In genomic region chr6:112298816-112299281, GRCh38 we compare ENCODE assay signal across 12 cellular contexts. TPM values are rescaled to one million over a fixed set of nuclear protein-coding genes. Genes with fewer than 3 reads are reported as not detected.
A peak's percentile ranks its signal among the peaks of the same experiment; 100 is the strongest.
DNase-seq lines count a peak whose midpoint lies in the region; ATAC-seq and TF ChIP-seq lines count a peak whose summit lies in the region.
"Had no signal": no experiment of that assay in that cellular context is flagged by ENCODE, and none has a peak within 500 bp of the region (broad histone marks: within the 10 kb centered on the region; RNA-seq: fewer than 3 reads in every experiment).

No MANE protein-coding gene starts in this region.

- ATAC-seq in gastroesophageal sphincter, result peak; percentile 57

- no peaks in the 10 kb centered on the region for H3K36me3 Mint-ChIP-seq in progenitor cell of endocrine pancreas (ENCODE audit: insufficient read depth)
- H3K36me3 Mint-ChIP-seq: activated naive CD4-positive, alpha-beta T cell treated with anti-CD3 and anti-CD28 coated beads, Interleukin-2, amount 10 ng/mL, durations not matched to agents 7 days and 5 days had no signal

- H3K27me3 Mint-ChIP-seq in progenitor cell of endocrine pancreas, result peaks cover 11% of the 10 kb centered on the region

- H3K4me3 ChIP-seq in gastroesophageal sphincter (no peak overlapping the region), sigmoid colon (no peak overlapping the region), Peyer's patch (no peak overlapping the region)

- H3K27me3 ChIP-seq in gastroesophageal sphincter (no peaks in the 10 kb centered on the region), sigmoid colon (no peaks in the 10 kb centered on the region), Peyer's patch (no peaks in the 10 kb centered on the region)
- H3K27me3 ChIP-seq: thyroid gland had no signal

- TF ChIP-seq POLR2A in gastroesophageal sphincter (IDR thresholded peaks at IDR 0.05) (no peak), sigmoid colon (IDR thresholded peaks at IDR 0.05) (no peak), Peyer's patch (IDR thresholded peaks at IDR 0.05) (no peak)

- no peak overlapping the region for H3K27ac Mint-ChIP-seq in progenitor cell of endocrine pancreas
- H3K27ac Mint-ChIP-seq: activated naive CD4-positive, alpha-beta T cell treated with anti-CD3 and anti-CD28 coated beads, Interleukin-2, amount 10 ng/mL, durations not matched to agents 7 days and 5 days had no signal

- H3K36me3 ChIP-seq in gastroesophageal sphincter, result no peaks in the 10 kb centered on the region
- no peaks in the 10 kb centered on the region for H3K36me3 ChIP-seq in sigmoid colon
- no peaks in the 10 kb centered on the region for H3K36me3 ChIP-seq in Peyer's patch
- H3K36me3 ChIP-seq: thyroid gland had no signal

- no peak for TF ChIP-seq CTCF in gastroesophageal sphincter (IDR thresholded peaks at IDR 0.05)
- no peak for TF ChIP-seq CTCF in sigmoid colon (IDR thresholded peaks at IDR 0.05)
- TF ChIP-seq CTCF in progenitor cell of endocrine pancreas (IDR thresholded peaks at IDR 0.05; ENCODE audit: unreplicated experiment), result no peak
- TF ChIP-seq CTCF in Peyer's patch (IDR thresholded peaks at IDR 0.05), result no peak

- H3K4me1 ChIP-seq in gastroesophageal sphincter (peaks cover 8 to 26% (median 10%) of the 10 kb centered on the region in 3 donors), sigmoid colon (peaks cover 0 to 19% (median 16%) of the 10 kb centered on the region in 4 donors), Peyer's patch (peaks cover 0 to 11% (median 0%) of the 10 kb centered on the region in 4 donors)
- H3K4me1 ChIP-seq: thyroid gland had no signal

- H3K9me3 ChIP-seq in gastroesophageal sphincter (no peaks in the 10 kb centered on the region), sigmoid colon (no peaks in the 10 kb centered on the region), Peyer's patch (no peaks in the 10 kb centered on the region)
- H3K9me3 ChIP-seq: thyroid gland had no signal

- H3K4me3 Mint-ChIP-seq in progenitor cell of endocrine pancreas (ENCODE audit: low read depth), result no peak overlapping the region
- H3K4me3 Mint-ChIP-seq: activated naive CD4-positive, alpha-beta T cell treated with anti-CD3 and anti-CD28 coated beads, Interleukin-2, amount 10 ng/mL, durations not matched to agents 7 days and 5 days had no signal

- intact Hi-C loops in sigmoid colon (cut with DNase I), result no loop called here

- no peaks in the 10 kb centered on the region for H3K4me1 Mint-ChIP-seq in progenitor cell of endocrine pancreas (ENCODE audit: low read depth)
- H3K4me1 Mint-ChIP-seq: activated naive CD4-positive, alpha-beta T cell treated with anti-CD3 and anti-CD28 coated beads, Interleukin-2, amount 10 ng/mL, durations not matched to agents 7 days and 5 days had no signal

- no peak for TF ChIP-seq EP300 in gastroesophageal sphincter (IDR thresholded peaks at IDR 0.05)
- no peak for TF ChIP-seq EP300 in sigmoid colon (IDR thresholded peaks at IDR 0.05)

- H3K9me3 Mint-ChIP-seq in progenitor cell of endocrine pancreas (ENCODE audit: low read depth), result no peaks in the 10 kb centered on the region
- H3K9me3 Mint-ChIP-seq: activated naive CD4-positive, alpha-beta T cell treated with anti-CD3 and anti-CD28 coated beads, Interleukin-2, amount 10 ng/mL, durations not matched to agents 7 days and 5 days had no signal

- H3K27ac ChIP-seq in gastroesophageal sphincter, result peak overlapping the region; percentile 32 to 76 (median 58)
- peak overlapping the region; percentile 55 to 64 (median 56) for H3K27ac ChIP-seq in sigmoid colon
- peak overlapping the region in 2 of 4 donors; percentile 34 to 51 for H3K27ac ChIP-seq in Peyer's patch

- peak; percentile 85 for DNase-seq in EL
- DNase-seq in SW480 (ENCODE audit: low spot score), result peak; percentile 35
- DNase-seq in sigmoid colon, result no peak
- DNase-seq in progenitor cell of endocrine pancreas (ENCODE audit: low spot score, unreplicated experiment), result no peak
- DNase-seq in cerebellar cortex (ENCODE audit: low spot score), result no peak
- no peak for DNase-seq in Peyer's patch
- DNase-seq in activated CD4-positive, alpha-beta T cell treated with anti-CD3 and anti-CD28 coated beads for 1 hour, result no peak
- DNase-seq: activated naive CD4-positive, alpha-beta T cell treated with anti-CD3 and anti-CD28 coated beads, Interleukin-2, amount 10 ng/mL, durations not matched to agents 7 days and 5 days; DND-41; NCI-H2107; thyroid gland had no signal

- WGBS in gastroesophageal sphincter (ENCODE audit: low coverage in 1 of 2), 2 donors, result 25% methylated on average over 1 of the region's 1 CpG; no CpG with 5 or more reads in 1 of the 2 donors
- 77 to 89% methylated on average over 1 of the region's 1 CpG for WGBS in sigmoid colon, 2 donors

RNA-seq across cellular contexts. Expression of gene LAMA4, which starts 44.5 kb away (rescaled TPM):
- total RNA-seq in gastroesophageal sphincter, result 100 to 1,000 TPM; 240 to 305 (median 265) TPM
- 100 to 1,000 TPM in 3 of 4 donors, 10 to 100 TPM in 1; 95.3 to 225 (median 140) TPM for total RNA-seq in sigmoid colon
- polyA plus RNA-seq in sigmoid colon, result 10 to 100 TPM in 1 of 3 donors, 1 to 10 TPM in 2; 6.9 to 16.6 (median 9.0) TPM
- 1.1 and 2.1 TPM in 2 replicates for total RNA-seq in progenitor cell of endocrine pancreas
- 10 to 100 TPM in 3 of 4 donors, 1 to 10 TPM in 1; 10.0 to 99.0 (median 28.9) TPM for total RNA-seq in Peyer's patch

RNA-seq across cellular contexts. Expression of gene RFPL4B, which starts 48.3 kb away (rescaled TPM):
- total RNA-seq in gastroesophageal sphincter (not detected), sigmoid colon (not detected), progenitor cell of endocrine pancreas (not detected in 2 replicates), Peyer's patch (not detected)
- not detected for polyA plus RNA-seq in sigmoid colon
- total RNA-seq: thyroid gland had no signal

Comparison
In these comparisons a context has a peak if more than half of its experiments do, and no peak if none do; other contexts are left out.
1. DNase-seq: peak in EL (single experiment) and SW480 (single experiment); none in sigmoid colon (single experiment), progenitor cell of endocrine pancreas (single experiment), cerebellar cortex (single experiment), Peyer's patch (0 of 3) and activated CD4-positive, alpha-beta T cell treated with anti-CD3 and anti-CD28 coated beads for 1 hour (single experiment).